1 cellular context compared by ENCODE assay signal in genomic region chr17:8628609-8629169, GRCh38.
A peak's percentile ranks its signal among the peaks of the same experiment; 100 is the strongest.
TF ChIP-seq lines count a peak whose summit lies in the region.

No MANE protein-coding gene starts in this region.

TF ChIP-seq in K562, 482 proteins besides CTCF, POLR2A, EP300 and RAD21 (continued from another document and continues in another):
- TF ChIP-seq ZNF41 (CRISPR knock-in tag; conservative IDR thresholded peaks at IDR 0.05) (no peak), MIER1 (IDR thresholded peaks at IDR 0.05; ENCODE audit: low read depth) (no peak), ESRRA (IDR thresholded peaks at IDR 0.05; ENCODE audit: borderline replicate concordance, low read depth) (peak; percentile 16; the same call in 1 of the 2 replicates), PPARD (CRISPR knock-in tag; IDR thresholded peaks at IDR 0.05) (no peak), ETV6 (IDR thresholded peaks at IDR 0.05; ENCODE audit: borderline replicate concordance in 1 of 2, low read depth in 2 of 2, low read length in 1 of 2) (no peak), ETV6 (CRISPR knock-in tag; IDR thresholded peaks at IDR 0.05; ENCODE audit: borderline replicate concordance) (no peak), SMARCE1 (IDR thresholded peaks at IDR 0.05) (peak; percentile 17; the same call in 1 of the 2 replicates), MAZ (CRISPR knock-in tag; conservative IDR thresholded peaks at IDR 0.05 in 1 of 2, IDR thresholded peaks at IDR 0.05 in 1 of 2) (0 out of 4 replicates have a peak, but pooled peaks of 1 of the 2 experiments have one; percentile 47), HMGN3 (IDR thresholded peaks at IDR 0.05; ENCODE audit: borderline replicate concordance, extremely low read depth, insufficient read length, low read depth, low read length) (no peak), PHF20 (IDR thresholded peaks at IDR 0.05; ENCODE audit: partially characterized antibody) (no peak), SIRT6 (IDR thresholded peaks at IDR 0.05; ENCODE audit: low read depth, low read length) (no peak), KLF10 (CRISPR knock-in tag; IDR thresholded peaks at IDR 0.05) (no peak), RCOR1 (IDR thresholded peaks at IDR 0.05; ENCODE audit: borderline replicate concordance in 1 of 2, low read depth in 2 of 2, low read length in 2 of 2) (peak in 1 of 2 experiments; percentile 72; a peak in 1 of 4 replicates), CXXC5 (CRISPR knock-in tag; IDR thresholded peaks at IDR 0.05) (peak; percentile 25; the same call in 1 of the 2 replicates), FOXJ2 (tag; IDR thresholded peaks at IDR 0.05) (no peak), DMBX1 (CRISPR knock-in tag; IDR thresholded peaks at IDR 0.05; ENCODE audit: borderline replicate concordance) (no peak), ZNF133 (CRISPR knock-in tag; IDR thresholded peaks at IDR 0.05) (no peak), HLTF (IDR thresholded peaks at IDR 0.05) (no peak), HNRNPL (IDR thresholded peaks at IDR 0.05; ENCODE audit: low read depth, low read length) (no peak), CBFA2T3 (IDR thresholded peaks at IDR 0.05) (peak; percentile 85), ZBTB49 (CRISPR knock-in tag; IDR thresholded peaks at IDR 0.05; ENCODE audit: borderline replicate concordance) (no peak), ZNF121 (CRISPR knock-in tag; conservative IDR thresholded peaks at IDR 0.05) (no peak), HDAC2 (IDR thresholded peaks at IDR 0.05) (peak; percentile 20; the same call in 1 of the 2 replicates), DNMT1 (IDR thresholded peaks at IDR 0.05) (no peak), ZNF512 (tag; IDR thresholded peaks at IDR 0.05) (no peak), TCF3 (CRISPR knock-in tag; IDR thresholded peaks at IDR 0.05) (peak; percentile 83), KLF1 (tag; IDR thresholded peaks at IDR 0.05) (no peak)
- TF ChIP-seq, protein P1, sequence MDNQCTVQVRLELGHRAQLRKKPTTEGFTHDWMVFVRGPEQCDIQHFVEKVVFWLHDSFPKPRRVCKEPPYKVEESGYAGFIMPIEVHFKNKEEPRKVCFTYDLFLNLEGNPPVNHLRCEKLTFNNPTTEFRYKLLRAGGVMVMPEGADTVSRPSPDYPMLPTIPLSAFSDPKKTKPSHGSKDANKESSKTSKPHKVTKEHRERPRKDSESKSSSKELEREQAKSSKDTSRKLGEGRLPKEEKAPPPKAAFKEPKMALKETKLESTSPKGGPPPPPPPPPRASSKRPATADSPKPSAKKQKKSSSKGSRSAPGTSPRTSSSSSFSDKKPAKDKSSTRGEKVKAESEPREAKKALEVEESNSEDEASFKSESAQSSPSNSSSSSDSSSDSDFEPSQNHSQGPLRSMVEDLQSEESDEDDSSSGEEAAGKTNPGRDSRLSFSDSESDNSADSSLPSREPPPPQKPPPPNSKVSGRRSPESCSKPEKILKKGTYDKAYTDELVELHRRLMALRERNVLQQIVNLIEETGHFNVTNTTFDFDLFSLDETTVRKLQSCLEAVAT (IDR thresholded peaks at IDR 0.05) = no peak
- TF ChIP-seq, protein P2, sequence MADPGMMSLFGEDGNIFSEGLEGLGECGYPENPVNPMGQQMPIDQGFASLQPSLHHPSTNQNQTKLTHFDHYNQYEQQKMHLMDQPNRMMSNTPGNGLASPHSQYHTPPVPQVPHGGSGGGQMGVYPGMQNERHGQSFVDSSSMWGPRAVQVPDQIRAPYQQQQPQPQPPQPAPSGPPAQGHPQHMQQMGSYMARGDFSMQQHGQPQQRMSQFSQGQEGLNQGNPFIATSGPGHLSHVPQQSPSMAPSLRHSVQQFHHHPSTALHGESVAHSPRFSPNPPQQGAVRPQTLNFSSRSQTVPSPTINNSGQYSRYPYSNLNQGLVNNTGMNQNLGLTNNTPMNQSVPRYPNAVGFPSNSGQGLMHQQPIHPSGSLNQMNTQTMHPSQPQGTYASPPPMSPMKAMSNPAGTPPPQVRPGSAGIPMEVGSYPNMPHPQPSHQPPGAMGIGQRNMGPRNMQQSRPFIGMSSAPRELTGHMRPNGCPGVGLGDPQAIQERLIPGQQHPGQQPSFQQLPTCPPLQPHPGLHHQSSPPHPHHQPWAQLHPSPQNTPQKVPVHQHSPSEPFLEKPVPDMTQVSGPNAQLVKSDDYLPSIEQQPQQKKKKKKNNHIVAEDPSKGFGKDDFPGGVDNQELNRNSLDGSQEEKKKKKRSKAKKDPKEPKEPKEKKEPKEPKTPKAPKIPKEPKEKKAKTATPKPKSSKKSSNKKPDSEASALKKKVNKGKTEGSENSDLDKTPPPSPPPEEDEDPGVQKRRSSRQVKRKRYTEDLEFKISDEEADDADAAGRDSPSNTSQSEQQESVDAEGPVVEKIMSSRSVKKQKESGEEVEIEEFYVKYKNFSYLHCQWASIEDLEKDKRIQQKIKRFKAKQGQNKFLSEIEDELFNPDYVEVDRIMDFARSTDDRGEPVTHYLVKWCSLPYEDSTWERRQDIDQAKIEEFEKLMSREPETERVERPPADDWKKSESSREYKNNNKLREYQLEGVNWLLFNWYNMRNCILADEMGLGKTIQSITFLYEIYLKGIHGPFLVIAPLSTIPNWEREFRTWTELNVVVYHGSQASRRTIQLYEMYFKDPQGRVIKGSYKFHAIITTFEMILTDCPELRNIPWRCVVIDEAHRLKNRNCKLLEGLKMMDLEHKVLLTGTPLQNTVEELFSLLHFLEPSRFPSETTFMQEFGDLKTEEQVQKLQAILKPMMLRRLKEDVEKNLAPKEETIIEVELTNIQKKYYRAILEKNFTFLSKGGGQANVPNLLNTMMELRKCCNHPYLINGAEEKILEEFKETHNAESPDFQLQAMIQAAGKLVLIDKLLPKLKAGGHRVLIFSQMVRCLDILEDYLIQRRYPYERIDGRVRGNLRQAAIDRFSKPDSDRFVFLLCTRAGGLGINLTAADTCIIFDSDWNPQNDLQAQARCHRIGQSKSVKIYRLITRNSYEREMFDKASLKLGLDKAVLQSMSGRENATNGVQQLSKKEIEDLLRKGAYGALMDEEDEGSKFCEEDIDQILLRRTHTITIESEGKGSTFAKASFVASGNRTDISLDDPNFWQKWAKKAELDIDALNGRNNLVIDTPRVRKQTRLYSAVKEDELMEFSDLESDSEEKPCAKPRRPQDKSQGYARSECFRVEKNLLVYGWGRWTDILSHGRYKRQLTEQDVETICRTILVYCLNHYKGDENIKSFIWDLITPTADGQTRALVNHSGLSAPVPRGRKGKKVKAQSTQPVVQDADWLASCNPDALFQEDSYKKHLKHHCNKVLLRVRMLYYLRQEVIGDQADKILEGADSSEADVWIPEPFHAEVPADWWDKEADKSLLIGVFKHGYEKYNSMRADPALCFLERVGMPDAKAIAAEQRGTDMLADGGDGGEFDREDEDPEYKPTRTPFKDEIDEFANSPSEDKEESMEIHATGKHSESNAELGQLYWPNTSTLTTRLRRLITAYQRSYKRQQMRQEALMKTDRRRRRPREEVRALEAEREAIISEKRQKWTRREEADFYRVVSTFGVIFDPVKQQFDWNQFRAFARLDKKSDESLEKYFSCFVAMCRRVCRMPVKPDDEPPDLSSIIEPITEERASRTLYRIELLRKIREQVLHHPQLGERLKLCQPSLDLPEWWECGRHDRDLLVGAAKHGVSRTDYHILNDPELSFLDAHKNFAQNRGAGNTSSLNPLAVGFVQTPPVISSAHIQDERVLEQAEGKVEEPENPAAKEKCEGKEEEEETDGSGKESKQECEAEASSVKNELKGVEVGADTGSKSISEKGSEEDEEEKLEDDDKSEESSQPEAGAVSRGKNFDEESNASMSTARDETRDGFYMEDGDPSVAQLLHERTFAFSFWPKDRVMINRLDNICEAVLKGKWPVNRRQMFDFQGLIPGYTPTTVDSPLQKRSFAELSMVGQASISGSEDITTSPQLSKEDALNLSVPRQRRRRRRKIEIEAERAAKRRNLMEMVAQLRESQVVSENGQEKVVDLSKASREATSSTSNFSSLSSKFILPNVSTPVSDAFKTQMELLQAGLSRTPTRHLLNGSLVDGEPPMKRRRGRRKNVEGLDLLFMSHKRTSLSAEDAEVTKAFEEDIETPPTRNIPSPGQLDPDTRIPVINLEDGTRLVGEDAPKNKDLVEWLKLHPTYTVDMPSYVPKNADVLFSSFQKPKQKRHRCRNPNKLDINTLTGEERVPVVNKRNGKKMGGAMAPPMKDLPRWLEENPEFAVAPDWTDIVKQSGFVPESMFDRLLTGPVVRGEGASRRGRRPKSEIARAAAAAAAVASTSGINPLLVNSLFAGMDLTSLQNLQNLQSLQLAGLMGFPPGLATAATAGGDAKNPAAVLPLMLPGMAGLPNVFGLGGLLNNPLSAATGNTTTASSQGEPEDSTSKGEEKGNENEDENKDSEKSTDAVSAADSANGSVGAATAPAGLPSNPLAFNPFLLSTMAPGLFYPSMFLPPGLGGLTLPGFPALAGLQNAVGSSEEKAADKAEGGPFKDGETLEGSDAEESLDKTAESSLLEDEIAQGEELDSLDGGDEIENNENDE (IDR thresholded peaks at IDR 0.05; ENCODE audit: low read depth, low read length) = no peak
- TF ChIP-seq, protein P3, sequence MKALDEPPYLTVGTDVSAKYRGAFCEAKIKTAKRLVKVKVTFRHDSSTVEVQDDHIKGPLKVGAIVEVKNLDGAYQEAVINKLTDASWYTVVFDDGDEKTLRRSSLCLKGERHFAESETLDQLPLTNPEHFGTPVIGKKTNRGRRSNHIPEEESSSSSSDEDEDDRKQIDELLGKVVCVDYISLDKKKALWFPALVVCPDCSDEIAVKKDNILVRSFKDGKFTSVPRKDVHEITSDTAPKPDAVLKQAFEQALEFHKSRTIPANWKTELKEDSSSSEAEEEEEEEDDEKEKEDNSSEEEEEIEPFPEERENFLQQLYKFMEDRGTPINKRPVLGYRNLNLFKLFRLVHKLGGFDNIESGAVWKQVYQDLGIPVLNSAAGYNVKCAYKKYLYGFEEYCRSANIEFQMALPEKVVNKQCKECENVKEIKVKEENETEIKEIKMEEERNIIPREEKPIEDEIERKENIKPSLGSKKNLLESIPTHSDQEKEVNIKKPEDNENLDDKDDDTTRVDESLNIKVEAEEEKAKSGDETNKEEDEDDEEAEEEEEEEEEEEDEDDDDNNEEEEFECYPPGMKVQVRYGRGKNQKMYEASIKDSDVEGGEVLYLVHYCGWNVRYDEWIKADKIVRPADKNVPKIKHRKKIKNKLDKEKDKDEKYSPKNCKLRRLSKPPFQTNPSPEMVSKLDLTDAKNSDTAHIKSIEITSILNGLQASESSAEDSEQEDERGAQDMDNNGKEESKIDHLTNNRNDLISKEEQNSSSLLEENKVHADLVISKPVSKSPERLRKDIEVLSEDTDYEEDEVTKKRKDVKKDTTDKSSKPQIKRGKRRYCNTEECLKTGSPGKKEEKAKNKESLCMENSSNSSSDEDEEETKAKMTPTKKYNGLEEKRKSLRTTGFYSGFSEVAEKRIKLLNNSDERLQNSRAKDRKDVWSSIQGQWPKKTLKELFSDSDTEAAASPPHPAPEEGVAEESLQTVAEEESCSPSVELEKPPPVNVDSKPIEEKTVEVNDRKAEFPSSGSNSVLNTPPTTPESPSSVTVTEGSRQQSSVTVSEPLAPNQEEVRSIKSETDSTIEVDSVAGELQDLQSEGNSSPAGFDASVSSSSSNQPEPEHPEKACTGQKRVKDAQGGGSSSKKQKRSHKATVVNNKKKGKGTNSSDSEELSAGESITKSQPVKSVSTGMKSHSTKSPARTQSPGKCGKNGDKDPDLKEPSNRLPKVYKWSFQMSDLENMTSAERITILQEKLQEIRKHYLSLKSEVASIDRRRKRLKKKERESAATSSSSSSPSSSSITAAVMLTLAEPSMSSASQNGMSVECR (CRISPR knock-in tag; IDR thresholded peaks at IDR 0.05) = no peak
- TF ChIP-seq, protein P4, sequence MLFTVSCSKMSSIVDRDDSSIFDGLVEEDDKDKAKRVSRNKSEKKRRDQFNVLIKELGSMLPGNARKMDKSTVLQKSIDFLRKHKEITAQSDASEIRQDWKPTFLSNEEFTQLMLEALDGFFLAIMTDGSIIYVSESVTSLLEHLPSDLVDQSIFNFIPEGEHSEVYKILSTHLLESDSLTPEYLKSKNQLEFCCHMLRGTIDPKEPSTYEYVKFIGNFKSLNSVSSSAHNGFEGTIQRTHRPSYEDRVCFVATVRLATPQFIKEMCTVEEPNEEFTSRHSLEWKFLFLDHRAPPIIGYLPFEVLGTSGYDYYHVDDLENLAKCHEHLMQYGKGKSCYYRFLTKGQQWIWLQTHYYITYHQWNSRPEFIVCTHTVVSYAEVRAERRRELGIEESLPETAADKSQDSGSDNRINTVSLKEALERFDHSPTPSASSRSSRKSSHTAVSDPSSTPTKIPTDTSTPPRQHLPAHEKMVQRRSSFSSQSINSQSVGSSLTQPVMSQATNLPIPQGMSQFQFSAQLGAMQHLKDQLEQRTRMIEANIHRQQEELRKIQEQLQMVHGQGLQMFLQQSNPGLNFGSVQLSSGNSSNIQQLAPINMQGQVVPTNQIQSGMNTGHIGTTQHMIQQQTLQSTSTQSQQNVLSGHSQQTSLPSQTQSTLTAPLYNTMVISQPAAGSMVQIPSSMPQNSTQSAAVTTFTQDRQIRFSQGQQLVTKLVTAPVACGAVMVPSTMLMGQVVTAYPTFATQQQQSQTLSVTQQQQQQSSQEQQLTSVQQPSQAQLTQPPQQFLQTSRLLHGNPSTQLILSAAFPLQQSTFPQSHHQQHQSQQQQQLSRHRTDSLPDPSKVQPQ (CRISPR knock-in tag; IDR thresholded peaks at IDR 0.05; ENCODE audit: borderline replicate concordance) = no peak
- TF ChIP-seq, protein P5, sequence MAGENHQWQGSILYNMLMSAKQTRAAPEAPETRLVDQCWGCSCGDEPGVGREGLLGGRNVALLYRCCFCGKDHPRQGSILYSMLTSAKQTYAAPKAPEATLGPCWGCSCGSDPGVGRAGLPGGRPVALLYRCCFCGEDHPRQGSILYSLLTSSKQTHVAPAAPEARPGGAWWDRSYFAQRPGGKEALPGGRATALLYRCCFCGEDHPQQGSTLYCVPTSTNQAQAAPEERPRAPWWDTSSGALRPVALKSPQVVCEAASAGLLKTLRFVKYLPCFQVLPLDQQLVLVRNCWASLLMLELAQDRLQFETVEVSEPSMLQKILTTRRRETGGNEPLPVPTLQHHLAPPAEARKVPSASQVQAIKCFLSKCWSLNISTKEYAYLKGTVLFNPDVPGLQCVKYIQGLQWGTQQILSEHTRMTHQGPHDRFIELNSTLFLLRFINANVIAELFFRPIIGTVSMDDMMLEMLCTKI (IDR thresholded peaks at IDR 0.05; ENCODE audit: partially characterized antibody) = no peak
